ENCODE assay signal across 21 cellular contexts in genomic region chr6:165725201-165725600, GRCh38.
A peak's percentile ranks its signal among the peaks of the same experiment; 100 is the strongest.
DNase-seq lines count a peak whose midpoint lies in the region; ATAC-seq and TF ChIP-seq lines count a peak whose summit lies in the region.
"Had no signal": no experiment of that assay in that cellular context is flagged by ENCODE, and none has a peak within 500 bp of the region (broad histone marks: within the 10 kb centered on the region; RNA-seq: fewer than 3 reads in every experiment).

No MANE protein-coding gene starts in this region.

- H3K4me1 ChIP-seq in right atrium auricular region, result no peaks in the 10 kb centered on the region
- H3K4me1 ChIP-seq in H9 (ENCODE audit: insufficient read depth, low read length), result no peaks in the 10 kb centered on the region
- no peaks in the 10 kb centered on the region for H3K4me1 ChIP-seq in RWPE2 (ENCODE audit: insufficient read depth, poor library complexity, severe bottlenecking)
- H3K4me1 ChIP-seq in uterus, result no peaks in the 10 kb centered on the region
- no peaks in the 10 kb centered on the region for H3K4me1 ChIP-seq in PC-9 (replicated peaks; ENCODE audit: insufficient read depth)
- H3K4me1 ChIP-seq: BLaER1 had no signal

- DNase-seq in Right ventricle myocardium inferior (ENCODE audit: missing footprints) (no peak), right atrium auricular region (ENCODE audit: low spot score) (no peak), H9 (peak; percentile 58), RWPE2 (ENCODE audit: low spot score) (no peak), iPS-NIHi11 (ENCODE audit: low spot score) (peak; percentile 41), uterus (no peak), PC-9 (no peak), SW480 (ENCODE audit: low spot score) (no peak)
- DNase-seq: activated CD4-positive, alpha-beta memory T cell treated with anti-CD3 and anti-CD28 coated beads, Interleukin-2, amount 10 ng/mL, durations not matched to agents 7 days and 5 days; amniotic stem cell; EL; glutamatergic neuron; NCI-H1105 treated with DMSO at 0.1 percent for 48 hours; NCI-H2081; NCI-H446 treated with DMSO at 0.1 percent for 48 hours; NK-92 treated with Interleukin-12 subunit alpha and Interleukin-12 subunit beta, amount 100 ng/mL, for 24 hours; RPMI8226 had no signal

- no peaks in the 10 kb centered on the region for H3K36me3 Mint-ChIP-seq in H9 (ENCODE audit: insufficient read depth in 1 of 3, low read depth in 3 of 3)
- H3K36me3 Mint-ChIP-seq: mesothelial cell of epicardium; natural killer cell treated with Interleukin-12 subunit alpha and Interleukin-12 subunit beta and Interleukin-15 and Interleukin-18, amount 100 ng/mL, for 72 hours had no signal

- no peak overlapping the region for H3K9ac ChIP-seq in H9 (ENCODE audit: extremely low read depth, insufficient read length, low read length)
- H3K9ac ChIP-seq: BLaER1 had no signal

- no peak overlapping the region for H3K56ac ChIP-seq in H9 (ENCODE audit: insufficient read length, low read depth, low read length)

- H2BK12ac ChIP-seq in H9 (ENCODE audit: insufficient read length, low read depth, low read length), result no peak overlapping the region

- H2BK15ac ChIP-seq in H9 (ENCODE audit: low read depth, low read length), result no peak overlapping the region

- H3K4me3 ChIP-seq in right atrium auricular region (no peak overlapping the region), RWPE2 (ENCODE audit: severe bottlenecking) (no peak overlapping the region), uterus (no peak overlapping the region), PC-9 (no peak overlapping the region)
- H3K4me3 ChIP-seq: BLaER1 had no signal

- no peak for TF ChIP-seq POLR2A in uterus (IDR thresholded peaks at IDR 0.05)

- H4K20me1 ChIP-seq in H9 (ENCODE audit: control insufficient read depth, insufficient read depth, insufficient read length) (no peaks in the 10 kb centered on the region), PC-9 (ENCODE audit: insufficient read depth) (no peaks in the 10 kb centered on the region)
- H4K20me1 ChIP-seq: BLaER1 had no signal

- no peak overlapping the region for H4K5ac ChIP-seq in H9 (ENCODE audit: insufficient read length, low read depth, low read length)

- no peaks in the 10 kb centered on the region for H3K79me2 ChIP-seq in H9 (ENCODE audit: insufficient read depth, low read length)
- no peaks in the 10 kb centered on the region for H3K79me2 ChIP-seq in PC-9 (ENCODE audit: low read depth)

- H3K9me2 ChIP-seq in PC-9 (ENCODE audit: insufficient read depth), result no peaks in the 10 kb centered on the region

- no peak overlapping the region for H4K8ac ChIP-seq in H9 (replicated peaks; ENCODE audit: insufficient read length, low read depth, low read length)

- no peaks in the 10 kb centered on the region; the same call in 1 of the 2 replicates for H3K27me3 Mint-ChIP-seq in H9 (ENCODE audit: low read depth)
- H3K27me3 Mint-ChIP-seq: activated CD4-positive, alpha-beta memory T cell treated with anti-CD3 and anti-CD28 coated beads, Interleukin-2, amount 10 ng/mL, durations not matched to agents 7 days and 5 days; dendritic cell treated with granulocyte-macrophage colony-stimulating factor and Interleukin-4, amounts not matched to agents 40 ng/mL and 50 ng/mL, for 4 days had no signal

- H2BK20ac ChIP-seq in H9 (ENCODE audit: low read depth, low read length, poor library complexity, severe bottlenecking), result no peak overlapping the region

- no peak overlapping the region for H2BK5ac ChIP-seq in H9 (ENCODE audit: insufficient read length, low read length)

- H3K4ac ChIP-seq in H9 (ENCODE audit: low read depth, low read length), result no peak overlapping the region

- H3T11ph ChIP-seq in H9 (ENCODE audit: low read length), result no peak overlapping the region

- H2AK5ac ChIP-seq in H9 (ENCODE audit: insufficient read length, low read length), result no peak overlapping the region

- no peak overlapping the region for H3K27ac Mint-ChIP-seq in H9
- H3K27ac Mint-ChIP-seq: activated CD4-positive, alpha-beta memory T cell treated with anti-CD3 and anti-CD28 coated beads, Interleukin-2, amount 10 ng/mL, durations not matched to agents 7 days and 5 days; dendritic cell treated with granulocyte-macrophage colony-stimulating factor and Interleukin-4, amounts not matched to agents 40 ng/mL and 50 ng/mL, for 4 days; mesothelial cell of epicardium; natural killer cell treated with Interleukin-12 subunit alpha and Interleukin-12 subunit beta and Interleukin-15 and Interleukin-18, amount 100 ng/mL, for 72 hours had no signal

- no peak overlapping the region for H2BK120ac ChIP-seq in H9 (ENCODE audit: low read depth, low read length, poor library complexity, severe bottlenecking)

- BruUV-seq in PC-9 (replicated peaks; lab: Mats Ljungman, UMichigan), result no TSS peak

- no peaks in the 10 kb centered on the region for H3K23me2 ChIP-seq in H9 (ENCODE audit: insufficient read length, low read depth, low read length, poor library complexity, severe bottlenecking)

- H3K79me1 ChIP-seq in H9 (ENCODE audit: insufficient read depth, low read depth, low read length, poor library complexity, severe bottlenecking), result no peaks in the 10 kb centered on the region

- CTCF ChIA-PET in PC-9 (lab: Charles Lee), result no interaction called here

- H3K9me3 Mint-ChIP-seq in H9, result no peaks in the 10 kb centered on the region
- H3K9me3 Mint-ChIP-seq: activated CD4-positive, alpha-beta memory T cell treated with anti-CD3 and anti-CD28 coated beads, Interleukin-2, amount 10 ng/mL, durations not matched to agents 7 days and 5 days; dendritic cell treated with granulocyte-macrophage colony-stimulating factor and Interleukin-4, amounts not matched to agents 40 ng/mL and 50 ng/mL, for 4 days; mesothelial cell of epicardium; natural killer cell treated with Interleukin-12 subunit alpha and Interleukin-12 subunit beta and Interleukin-15 and Interleukin-18, amount 100 ng/mL, for 72 hours had no signal

- H3K27ac ChIP-seq in right atrium auricular region (no peak overlapping the region), H9 (ENCODE audit: insufficient read length, low read depth, low read length) (no peak overlapping the region), RWPE2 (ENCODE audit: poor library complexity, severe bottlenecking) (no peak overlapping the region), uterus (no peak overlapping the region), PC-9 (no peak overlapping the region)
- H3K27ac ChIP-seq: BLaER1 had no signal

- no peak for TF ChIP-seq CTCF in right atrium auricular region (IDR thresholded peaks at IDR 0.05)
- TF ChIP-seq CTCF in H9 (conservative IDR thresholded peaks at IDR 0.05), result peak; percentile 51
- TF ChIP-seq CTCF in RWPE2 (IDR thresholded peaks at IDR 0.05; ENCODE audit: poor library complexity, severe bottlenecking), result no peak
- no peak for TF ChIP-seq CTCF in uterus (IDR thresholded peaks at IDR 0.05)
- TF ChIP-seq CTCF in PC-9 (conservative IDR thresholded peaks at IDR 0.05), result no peak

- no peak overlapping the region for H3K4me3 Mint-ChIP-seq in H9
- H3K4me3 Mint-ChIP-seq: activated CD4-positive, alpha-beta memory T cell treated with anti-CD3 and anti-CD28 coated beads, Interleukin-2, amount 10 ng/mL, durations not matched to agents 7 days and 5 days; dendritic cell treated with granulocyte-macrophage colony-stimulating factor and Interleukin-4, amounts not matched to agents 40 ng/mL and 50 ng/mL, for 4 days; mesothelial cell of epicardium; natural killer cell treated with Interleukin-12 subunit alpha and Interleukin-12 subunit beta and Interleukin-15 and Interleukin-18, amount 100 ng/mL, for 72 hours had no signal

- H3K4me1 Mint-ChIP-seq in H9, result peaks cover 2 to 8% of the 10 kb centered on the region in 2 experiments; a peak in 2 of 4 replicates
- H3K4me1 Mint-ChIP-seq: activated CD4-positive, alpha-beta memory T cell treated with anti-CD3 and anti-CD28 coated beads, Interleukin-2, amount 10 ng/mL, durations not matched to agents 7 days and 5 days had no signal

- no peak overlapping the region for H3K4me2 ChIP-seq in H9 (ENCODE audit: insufficient read depth, insufficient read length, low read length)
- no peak overlapping the region for H3K4me2 ChIP-seq in PC-9
- H3K4me2 ChIP-seq: BLaER1 had no signal

- H3F3A ChIP-seq in PC-9 (ENCODE audit: insufficient read depth, low read depth), result no peaks in the 10 kb centered on the region

- H3K27me3 ChIP-seq in right atrium auricular region (no peaks in the 10 kb centered on the region), H9 (ENCODE audit: insufficient read depth, low read length) (no peaks in the 10 kb centered on the region), RWPE2 (ENCODE audit: insufficient read depth, poor library complexity, severe bottlenecking) (no peaks in the 10 kb centered on the region), uterus (no peaks in the 10 kb centered on the region), PC-9 (ENCODE audit: insufficient read depth, low read depth) (peaks cover 61% of the 10 kb centered on the region)
- H3K27me3 ChIP-seq: BLaER1 had no signal

- no peak overlapping the region for H4K91ac ChIP-seq in H9 (ENCODE audit: insufficient read length, low read depth, low read length)

- H3K9me3 ChIP-seq in right atrium auricular region, result no peaks in the 10 kb centered on the region
- H3K9me3 ChIP-seq in H9 (ENCODE audit: control insufficient read depth, low read depth, low read length), result no peaks in the 10 kb centered on the region
- no peaks in the 10 kb centered on the region for H3K9me3 ChIP-seq in RWPE2 (ENCODE audit: severe bottlenecking)
- no peaks in the 10 kb centered on the region for H3K9me3 ChIP-seq in uterus
- H3K9me3 ChIP-seq in PC-9 (ENCODE audit: insufficient read depth, low read depth), result no peaks in the 10 kb centered on the region
- H3K9me3 ChIP-seq: BLaER1 had no signal

- no peak overlapping the region for H3K14ac ChIP-seq in H9 (ENCODE audit: insufficient read depth, low read length)

- intact Hi-C loops in Right ventricle myocardium inferior (cut with DNase I) (loop anchor here (5.0 kb wide), 2 partner anchors 63 to 283 kb away; partner anchors contain the start of gene PDE10A), uterus (cut with DNase I; ENCODE audit: low total_unique reads) (no loop called here), PC-9 (cut with micrococcal nuclease; ENCODE audit: unreplicated experiment) (no loop called here)

- H3K36me3 ChIP-seq in right atrium auricular region, result no peaks in the 10 kb centered on the region
- H3K36me3 ChIP-seq in RWPE2 (ENCODE audit: low read depth), result no peaks in the 10 kb centered on the region
- H3K36me3 ChIP-seq in uterus, result no peaks in the 10 kb centered on the region
- no peaks in the 10 kb centered on the region for H3K36me3 ChIP-seq in PC-9 (ENCODE audit: low read depth)
- H3K36me3 ChIP-seq: BLaER1 had no signal

- no peak overlapping the region for H3K18ac ChIP-seq in H9 (ENCODE audit: insufficient read length, low read depth, low read length)

- no CpG with 5 or more reads among the region's 7 CpGs for WGBS in H9 (ENCODE audit: extremely low coverage, insufficient read length, low lambda C conversion rate)

- no peak overlapping the region for H3K23ac ChIP-seq in H9 (ENCODE audit: insufficient read length, low read depth, low read length)

- POLR2A ChIA-PET in PC-9 (lab: Charles Lee; ENCODE audit: unreplicated experiment), result no interaction called here

- no peak overlapping the region for H2AFZ ChIP-seq in H9 (ENCODE audit: low read length)
- no peak overlapping the region for H2AFZ ChIP-seq in PC-9

- ATAC-seq in Right ventricle myocardium inferior, result peak; percentile 46
- peak; percentile 27; the same call in 1 of the 3 replicates for ATAC-seq in RWPE2 (ENCODE audit: low read depth)

Comparison
In these comparisons a context has a peak if more than half of its experiments do, and no peak if none do; other contexts are left out.
1. DNase-seq: peak in H9 (single experiment) and iPS-NIHi11 (single experiment); none in Right ventricle myocardium inferior (single experiment), right atrium auricular region (single experiment), RWPE2 (single experiment), uterus (0 of 2), PC-9 (0 of 2) and SW480 (single experiment).